9 cellular contexts compared by ENCODE assay signal in genomic region chr6:54737247-54737646, GRCh38.
DNase-seq lines count a peak whose midpoint lies in the region; ATAC-seq, FAIRE-seq and TF ChIP-seq lines count a peak whose summit lies in the region.
"Had no signal": no experiment of that assay in that cellular context is flagged by ENCODE, and none has a peak within 500 bp of the region (broad histone marks: within the 10 kb centered on the region; RNA-seq: fewer than 3 reads in every experiment).

No MANE protein-coding gene starts in this region.

- no peak overlapping the region for H3K4me2 ChIP-seq in GM12878 (ENCODE audit: control insufficient read depth, insufficient read depth)

- H3K4me3 Mint-ChIP-seq in type B pancreatic cell: no peak overlapping the region
- H3K4me3 Mint-ChIP-seq: activated B cell treated with CpG ODN at 0.5 μM for 24 hours had no signal

- no peak for TF ChIP-seq POLR2A in GM12878 (IDR thresholded peaks at IDR 0.05; ENCODE audit: low read depth, low read length)
- TF ChIP-seq POLR2A in stomach (IDR thresholded peaks at IDR 0.05): no peak

- RAD21 ChIA-PET in GM12878 (lab: Charles Lee; ENCODE audit: unreplicated experiment): interaction anchor here (1.5 to 2.2 kb wide), 3 partner anchors 19 to 752 kb away, joined by 3 to 13 read pairs (median 8); no protein-coding TSS in a partner anchor

- ATAC-seq in HG03442 (IDR thresholded peaks at IDR 0.05; ENCODE audit: unreplicated experiment): peak; percentile 54
- peak; percentile 76 for ATAC-seq in GM12878

- intact Hi-C loops in GM12878 (cut with micrococcal nuclease; ENCODE audit: unreplicated experiment): no loop called here
- intact Hi-C loops in stomach (cut with DNase I; ENCODE audit: low total_unique reads): no loop called here

- H3K27me3 Mint-ChIP-seq in type B pancreatic cell: no peaks in the 10 kb centered on the region
- H3K27me3 Mint-ChIP-seq: activated B cell treated with CpG ODN at 0.5 μM for 24 hours had no signal

- no peak overlapping the region for H3K9ac ChIP-seq in GM12878 (ENCODE audit: control insufficient read depth, insufficient read depth, low read length)

- no peak overlapping the region for H2AFZ ChIP-seq in GM12878 (ENCODE audit: control insufficient read depth, low read depth, low read length)

- H3K36me3 ChIP-seq in GM12878 (ENCODE audit: control insufficient read depth in 2 of 2, insufficient read depth in 2 of 2, low read length in 1 of 2) (no peaks in the 10 kb centered on the region), stomach (no peaks in the 10 kb centered on the region)

- H3K27ac ChIP-seq in GM12878 (ENCODE audit: control insufficient read depth, insufficient read depth): no peak overlapping the region
- H3K27ac ChIP-seq in stomach: no peak overlapping the region
- no peak overlapping the region for H3K27ac ChIP-seq in RWPE1

- no peak overlapping the region for H3K27ac Mint-ChIP-seq in type B pancreatic cell
- H3K27ac Mint-ChIP-seq: activated B cell treated with CpG ODN at 0.5 μM for 24 hours had no signal

- no peaks in the 10 kb centered on the region for H4K20me1 ChIP-seq in GM12878 (ENCODE audit: control insufficient read depth, insufficient read depth)

- DNase-seq in stimulated activated CD4-positive, alpha-beta T cell treated with anti-CD3 and anti-CD28 coated beads, Interleukin-15, amount 100 ng/mL, for 24 hours: peak; percentile 14
- DNase-seq in stimulated activated CD4-positive, alpha-beta T cell treated with anti-CD3 and anti-CD28 coated beads, Interleukin-12 subunit alpha, Interleukin-12 subunit beta, amount 100 ng/mL, for 4 hours: no peak
- DNase-seq in GM12878 (ENCODE audit: low read depth, low spot score) (no peak), type B pancreatic cell (ENCODE audit: extremely low spot score, unreplicated experiment) (no peak), SIG-M5 (lab: John Stamatoyannopoulos, UW) (no peak), stomach (no peak), RWPE1 (ENCODE audit: low spot score) (no peak)
- DNase-seq: activated B cell treated with CpG ODN at 0.5 μM for 24 hours had no signal

- BruUV-seq in GM12878 (replicated peaks; lab: Mats Ljungman, UMichigan): no TSS peak

- no peak for FAIRE-seq in GM12878 (lab: Jason Lieb, UNC)

- TF ChIP-seq RAD21 in GM12878 (IDR thresholded peaks at IDR 0.05; ENCODE audit: insufficient read depth, low read depth, low read length): peak; percentile 36; the same call in 1 of the 2 replicates

- H3K36me3 Mint-ChIP-seq in type B pancreatic cell: no peaks in the 10 kb centered on the region

- no peaks in the 10 kb centered on the region for H3K27me3 ChIP-seq in GM12878 (replicated peaks in 1 of 2; ENCODE audit: control insufficient read depth in 2 of 2, insufficient read depth in 2 of 2, low read length in 1 of 2)
- no peaks in the 10 kb centered on the region for H3K27me3 ChIP-seq in stomach

- H3K4me3 ChIP-seq in GM12878: no peak overlapping the region
- no peak overlapping the region for H3K4me3 ChIP-seq in stomach

- no peaks in the 10 kb centered on the region for H3K79me2 ChIP-seq in GM12878 (ENCODE audit: control insufficient read depth, insufficient read depth, low read length)

- no peaks in the 10 kb centered on the region for H3K4me1 ChIP-seq in GM12878 (ENCODE audit: control insufficient read depth, insufficient read depth, low read length)
- H3K4me1 ChIP-seq in stomach: no peaks in the 10 kb centered on the region

- POLR2A ChIA-PET in GM12878 (lab: Charles Lee): no interaction called here
- POLR2A ChIA-PET in RWPE1 (lab: Yijun Ruan, JAX; ENCODE audit: low non-redundant PET): no interaction called here

- no peaks in the 10 kb centered on the region for H3K4me1 Mint-ChIP-seq in type B pancreatic cell (ENCODE audit: unreplicated experiment)
- H3K4me1 Mint-ChIP-seq: activated B cell treated with CpG ODN at 0.5 μM for 24 hours had no signal

- 25% methylated on average over 3 of the region's 3 CpGs for WGBS in GM12878 (ENCODE audit: insufficient coverage, insufficient replicate concordance, low lambda C conversion rate, missing lambda C conversion rate)
- WGBS in stomach, 5 donors: 76 to 84% (median 81%) methylated on average over 3 of the region's 3 CpGs

- TF ChIP-seq EP300 in GM12878 (IDR thresholded peaks at IDR 0.05; ENCODE audit: borderline replicate concordance in 1 of 2, control insufficient read depth in 1 of 2, low read depth in 2 of 2, low read length in 2 of 2): no peak
- TF ChIP-seq EP300 in stomach (IDR thresholded peaks at IDR 0.05): no peak

- in situ Hi-C loops in GM12878 (cut with MboI): no loop called here

- no peaks in the 10 kb centered on the region for H3K9me3 ChIP-seq in GM12878 (replicated peaks; ENCODE audit: control insufficient read depth, insufficient read depth, low read length)
- peaks cover 0 to 27% (median 13%) of the 10 kb centered on the region in 4 donors for H3K9me3 ChIP-seq in stomach

- TF ChIP-seq CTCF in GM12878 (IDR thresholded peaks at IDR 0.05 in 2 of 3, conservative IDR thresholded peaks at IDR 0.05 in 1 of 3; ENCODE audit: control insufficient read depth in 2 of 3, extremely low read depth in 1 of 3, insufficient read depth in 1 of 3, low read depth in 3 of 3, low read length in 3 of 3) (peak; percentile 25 to 53 (median 37); a peak in 5 of 6 replicates), type B pancreatic cell (conservative IDR thresholded peaks at IDR 0.05) (peak; percentile 51), stomach (IDR thresholded peaks at IDR 0.05) (no peak), RWPE1 (conservative IDR thresholded peaks at IDR 0.05; ENCODE audit: low read depth) (no peak)

- CTCF ChIA-PET in GM12878 (lab: Yijun Ruan, JAX): interaction anchor here (0.7 to 4.4 kb wide), 9 partner anchors 16 to 751 kb away, joined by 3 to 28 read pairs (median 4); no protein-coding TSS in a partner anchor
- CTCF ChIA-PET in RWPE1 (lab: Yijun Ruan, JAX): no interaction called here

- SMC1A ChIA-PET in GM12878 (lab: Charles Lee; ENCODE audit: uncharacterized antibody, unreplicated experiment): interaction anchor here (0.7 to 2.5 kb wide), 3 partner anchors 19 to 492 kb away, joined by 3 to 10 read pairs (median 4); no protein-coding TSS in a partner anchor

- peaks cover 21% of the 10 kb centered on the region for H3K9me3 Mint-ChIP-seq in type B pancreatic cell

TF ChIP-seq in GM12878, 131 proteins besides CTCF, POLR2A, EP300 and RAD21:
- TF ChIP-seq SRF (IDR thresholded peaks at IDR 0.05; ENCODE audit: low read depth in 2 of 2, low read length in 2 of 2) (no peak), EGR1 (IDR thresholded peaks at IDR 0.05; ENCODE audit: borderline replicate concordance in 1 of 2, low read depth in 2 of 2, low read length in 2 of 2) (no peak), NFYA (IDR thresholded peaks at IDR 0.05; ENCODE audit: borderline replicate concordance, low read depth, low read length) (no peak), SMC3 (IDR thresholded peaks at IDR 0.05; ENCODE audit: borderline replicate concordance, low read length) (peak; percentile 36; the same call in 1 of the 2 replicates)
TF ChIP-seq in GM12878: peak in this region for 1.

Comparison
In these comparisons a context has a peak if more than half of its experiments do, and no peak if none do; other contexts are left out.
1. CTCF ChIP-seq: peak in GM12878 (3 of 3) and type B pancreatic cell (single experiment); none in stomach (0 of 7) and RWPE1 (single experiment).